ENCODE assay signal across 8 cellular contexts in the genomic region with DNA sequence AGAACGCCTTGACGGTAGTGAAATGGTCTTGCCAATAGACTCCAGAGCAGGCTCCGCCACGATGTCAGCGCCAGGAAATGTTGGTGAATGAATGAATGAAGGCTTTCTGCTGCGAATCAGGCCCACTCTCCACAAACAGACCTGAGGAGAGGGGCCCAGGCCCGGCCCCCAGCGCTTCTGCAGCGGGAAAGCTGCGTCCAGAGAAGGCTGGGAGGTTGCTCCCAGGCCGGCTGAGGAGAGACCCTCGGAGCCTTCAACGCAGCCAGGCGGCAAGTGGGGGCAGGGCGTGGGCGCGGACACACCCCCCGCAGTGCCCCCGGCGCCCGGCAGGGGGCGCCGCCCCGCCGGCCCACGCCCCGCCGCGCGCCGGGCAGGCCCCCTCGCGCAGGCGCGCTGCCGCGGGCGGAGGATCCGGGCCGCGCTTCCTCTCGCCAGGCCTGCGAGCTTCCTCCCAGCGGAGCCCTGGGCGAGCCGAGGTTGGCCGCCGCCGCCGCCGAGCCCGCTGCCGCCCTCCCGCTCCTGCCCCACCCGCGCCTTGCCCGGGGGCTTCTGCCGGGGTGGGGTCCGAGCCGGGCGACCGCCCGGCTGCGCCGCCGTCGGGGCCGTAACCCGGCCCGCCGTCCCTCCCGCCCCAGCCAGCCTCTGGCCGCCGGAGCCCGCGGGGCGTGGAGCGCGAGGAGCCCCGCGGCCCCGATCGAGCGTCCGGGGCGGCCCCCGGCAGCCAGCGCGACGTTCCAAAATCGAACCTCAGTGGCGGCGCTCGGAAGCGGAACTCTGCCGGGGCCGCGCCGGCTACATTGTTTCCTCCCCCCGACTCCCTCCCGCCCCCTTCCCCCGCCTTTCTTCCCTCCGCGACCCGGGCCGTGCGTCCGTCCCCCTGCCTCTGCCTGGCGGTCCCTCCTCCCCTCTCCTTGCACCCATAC. TPM values are rescaled to one million over a fixed set of nuclear protein-coding genes. Genes with fewer than 3 reads are reported as not detected.
A peak's percentile ranks its signal among the peaks of the same experiment; 100 is the strongest.
DNase-seq lines count a peak whose midpoint lies in the region; ATAC-seq and TF ChIP-seq lines count a peak whose summit lies in the region.

A gene (plus strand): TSS at position 408 of the 923 bp plus-strand sequence. CDS start 16,218 bp downstream, outside the sequence.

- H3K27me3 Mint-ChIP-seq in activated naive CD4-positive, alpha-beta T cell treated with anti-CD3 and anti-CD28 coated beads, Interleukin-2, amount 10 ng/mL, durations not matched to agents 7 days and 5 days: no peaks in the 10 kb centered on the region

- peak within 1 kb of the TSS; percentile 91 for H3K9ac ChIP-seq in neuronal stem cell (ENCODE audit: low read depth, low read length, poor library complexity)

- peak within 1 kb of the TSS; percentile 91 for H3K4me3 Mint-ChIP-seq in activated naive CD4-positive, alpha-beta T cell treated with anti-CD3 and anti-CD28 coated beads, Interleukin-2, amount 10 ng/mL, durations not matched to agents 7 days and 5 days

- peak; percentile 58 for DNase-seq in AG10803 (ENCODE audit: low read depth)
- peak; percentile 71 for DNase-seq in HT-29 (ENCODE audit: low spot score)
- peak; percentile 49 to 68 for DNase-seq in SJSA1 (ENCODE audit: low read depth in 1 of 2, low spot score in 2 of 2)
- DNase-seq in activated naive CD4-positive, alpha-beta T cell treated with anti-CD3 and anti-CD28 coated beads, Interleukin-2, amount 10 ng/mL, durations not matched to agents 7 days and 5 days: peak; percentile 81
- DNase-seq in neuronal stem cell (ENCODE audit: low spot score): peak; percentile 73
- DNase-seq in tibial nerve (ENCODE audit: low spot score in 2 of 2): peak in 1 of 2 donors; percentile 38

- H3K36me3 Mint-ChIP-seq in activated naive CD4-positive, alpha-beta T cell treated with anti-CD3 and anti-CD28 coated beads, Interleukin-2, amount 10 ng/mL, durations not matched to agents 7 days and 5 days: peaks cover 35% of the 10 kb centered on the region

- peaks cover 14% of the 10 kb centered on the region for H3K79me1 ChIP-seq in neuronal stem cell (ENCODE audit: low read depth, low read length)

- TF ChIP-seq CTCF in AG10803 (conservative IDR thresholded peaks at IDR 0.05; ENCODE audit: low read length) (no peak; the same call in 1 of the 2 replicates), gastroesophageal sphincter (IDR thresholded peaks at IDR 0.05) (peak in 3 of 4 experiments; percentile 62 to 67 (median 63)), tibial nerve (IDR thresholded peaks at IDR 0.05) (peak; percentile 55 to 81 (median 77))

- no peak within 1 kb of the TSS for H2BK15ac ChIP-seq in neuronal stem cell (ENCODE audit: low read length)

- H3K9me3 ChIP-seq in SJSA1 (replicated peaks) (no peaks in the 10 kb centered on the region), gastroesophageal sphincter (no peaks in the 10 kb centered on the region), neuronal stem cell (replicated peaks in 1 of 2; ENCODE audit: control insufficient read depth in 2 of 2, insufficient read depth in 1 of 2, low read depth in 1 of 2, low read length in 2 of 2) (no peaks in the 10 kb centered on the region), tibial nerve (no peaks in the 10 kb centered on the region)

- H3K23ac ChIP-seq in neuronal stem cell (ENCODE audit: low read depth, low read length, poor library complexity): peak within 1 kb of the TSS; percentile 70

- H2AFZ ChIP-seq in neuronal stem cell (ENCODE audit: low read length): peak within 1 kb of the TSS; percentile 96

- TF ChIP-seq POLR2A in gastroesophageal sphincter (IDR thresholded peaks at IDR 0.05) (peak; percentile 53 to 55), tibial nerve (IDR thresholded peaks at IDR 0.05) (peak in 1 of 2 donors; percentile 61)

- no peak within 1 kb of the TSS for H4K91ac ChIP-seq in neuronal stem cell (ENCODE audit: low read depth, low read length, poor library complexity)

- H3K27ac Mint-ChIP-seq in activated naive CD4-positive, alpha-beta T cell treated with anti-CD3 and anti-CD28 coated beads, Interleukin-2, amount 10 ng/mL, durations not matched to agents 7 days and 5 days: peak within 1 kb of the TSS; percentile 99

- H3K18ac ChIP-seq in neuronal stem cell (ENCODE audit: low read length): peak within 1 kb of the TSS; percentile 86

- ATAC-seq in GM18907 (IDR thresholded peaks at IDR 0.05; ENCODE audit: unreplicated experiment) (peak; percentile 30), gastroesophageal sphincter (peak; percentile 91)

- no peak within 1 kb of the TSS for H4K8ac ChIP-seq in neuronal stem cell (ENCODE audit: low read depth, low read length)

- no peak for TF ChIP-seq EP300 in gastroesophageal sphincter (IDR thresholded peaks at IDR 0.05)
- TF ChIP-seq EP300 in tibial nerve (IDR thresholded peaks at IDR 0.05): no peak

- peaks cover 7% of the 10 kb centered on the region for H3K36me3 ChIP-seq in SJSA1
- H3K36me3 ChIP-seq in gastroesophageal sphincter: no peaks in the 10 kb centered on the region
- H3K36me3 ChIP-seq in neuronal stem cell (replicated peaks in 1 of 2; ENCODE audit: control insufficient read depth in 2 of 2, insufficient read depth in 2 of 2, low read length in 2 of 2): peaks cover 3 to 21% of the 10 kb centered on the region in 2 donors
- no peaks in the 10 kb centered on the region for H3K36me3 ChIP-seq in tibial nerve

- H3K27ac ChIP-seq in SJSA1 (peak within 1 kb of the TSS; percentile 57), gastroesophageal sphincter (peak within 1 kb of the TSS; percentile 44 to 95 (median 88)), neuronal stem cell (replicated peaks; ENCODE audit: low read length) (peak within 1 kb of the TSS; percentile 40), tibial nerve (peak within 1 kb of the TSS; percentile 60 to 91 (median 88))

- peak within 1 kb of the TSS; percentile 87 for H3K4me2 ChIP-seq in neuronal stem cell (ENCODE audit: insufficient read depth, low read length, poor library complexity, severe bottlenecking)

- H3K27me3 ChIP-seq in SJSA1 (replicated peaks) (no peaks in the 10 kb centered on the region), gastroesophageal sphincter (no peaks in the 10 kb centered on the region), neuronal stem cell (ENCODE audit: control insufficient read depth in 3 of 3, insufficient read depth in 3 of 3, low read depth in 1 of 3, low read length in 3 of 3) (peaks cover 0 to 14% (median 0%) of the 10 kb centered on the region in 3 experiments), tibial nerve (no peaks in the 10 kb centered on the region)

- H2BK5ac ChIP-seq in neuronal stem cell (ENCODE audit: low read length): no peak within 1 kb of the TSS

- H3K4me3 ChIP-seq in AG10803 (ENCODE audit: low read length) (peak within 1 kb of the TSS; percentile 85), SJSA1 (peak within 1 kb of the TSS; percentile 98), gastroesophageal sphincter (peak within 1 kb of the TSS; percentile 75 to 90), neuronal stem cell (ENCODE audit: low read length in 2 of 2) (peak within 1 kb of the TSS; percentile 70 to 92), tibial nerve (peak within 1 kb of the TSS; percentile 76 to 93 (median 86))

- no peak within 1 kb of the TSS for H3K4ac ChIP-seq in neuronal stem cell (ENCODE audit: low read length)

- CTCF ChIA-PET in activated naive CD4-positive, alpha-beta T cell treated with anti-CD3 and anti-CD28 coated beads, Interleukin-2, amount 10 ng/mL, durations not matched to agents 7 days and 5 days (lab: Charles Lee): interaction anchor here (1.3 to 23.0 kb wide), 6 partner anchors 11 to 120 kb away, joined by 4 to 880 read pairs (median 6); no protein-coding TSS in a partner anchor

- peak within 1 kb of the TSS; percentile 36 for H2BK12ac ChIP-seq in neuronal stem cell (ENCODE audit: low read length)

- H3K14ac ChIP-seq in neuronal stem cell (ENCODE audit: low read length): peak within 1 kb of the TSS; percentile 86

- peaks cover 62% of the 10 kb centered on the region for H3K4me1 Mint-ChIP-seq in activated naive CD4-positive, alpha-beta T cell treated with anti-CD3 and anti-CD28 coated beads, Interleukin-2, amount 10 ng/mL, durations not matched to agents 7 days and 5 days

- peaks cover 26% of the 10 kb centered on the region for H3K4me1 ChIP-seq in SJSA1 (replicated peaks)
- H3K4me1 ChIP-seq in gastroesophageal sphincter: peaks cover 0 to 75% (median 45%) of the 10 kb centered on the region in 3 donors
- peaks cover 20 to 33% of the 10 kb centered on the region in 2 donors for H3K4me1 ChIP-seq in neuronal stem cell (ENCODE audit: control insufficient read depth in 2 of 2, insufficient read depth in 1 of 2, low read depth in 1 of 2, low read length in 2 of 2)
- H3K4me1 ChIP-seq in tibial nerve: peaks cover 0 to 83% (median 71%) of the 10 kb centered on the region in 4 donors

- peak within 1 kb of the TSS; percentile 36 for H2AK5ac ChIP-seq in neuronal stem cell (ENCODE audit: low read depth, low read length)

- no peaks in the 10 kb centered on the region for H3K9me3 Mint-ChIP-seq in activated naive CD4-positive, alpha-beta T cell treated with anti-CD3 and anti-CD28 coated beads, Interleukin-2, amount 10 ng/mL, durations not matched to agents 7 days and 5 days

- no peak within 1 kb of the TSS for H2BK120ac ChIP-seq in neuronal stem cell (ENCODE audit: low read depth, low read length)

- WGBS in gastroesophageal sphincter (ENCODE audit: low coverage in 1 of 2), 2 donors: 0% methylated on average over 11 of the region's 109 CpGs; no CpG with 5 or more reads in 1 of the 2 donors
- no CpG with 5 or more reads among the region's 109 CpGs for WGBS in neuronal stem cell (ENCODE audit: extremely low coverage in 2 of 2, insufficient read length in 2 of 2, insufficient replicate concordance in 1 of 2), 2 donors
- 1 to 2% methylated on average over 28 to 34 of the region's 109 CpGs for WGBS in tibial nerve, 2 donors

RNA-seq across cellular contexts. Expression of the gene that starts here (rescaled TPM):
- total RNA-seq in HT-29 (2014; rRNA removed; shearing (Covaris generic)): 54.7 and 60.2 TPM in 2 replicates
- total RNA-seq in SJSA1 (2014; rRNA removed; shearing (Covaris generic)): 14.8 and 19.2 TPM in 2 replicates
- 10 to 100 TPM in 3 of 4 donors, 1 to 10 TPM in 1; 8.4 to 23.1 (median 18.2) TPM for total RNA-seq in gastroesophageal sphincter
- polyA plus RNA-seq in neuronal stem cell (2013, experiment 1 of 2): 40.7 TPM
- 40.4 TPM for polyA plus RNA-seq in neuronal stem cell (2013, experiment 2 of 2)
- total RNA-seq in tibial nerve: 10 to 100 TPM; 14.9 to 56.4 (median 24.5) TPM
